1 cellular context compared by ENCODE assay signal in the genomic region with DNA sequence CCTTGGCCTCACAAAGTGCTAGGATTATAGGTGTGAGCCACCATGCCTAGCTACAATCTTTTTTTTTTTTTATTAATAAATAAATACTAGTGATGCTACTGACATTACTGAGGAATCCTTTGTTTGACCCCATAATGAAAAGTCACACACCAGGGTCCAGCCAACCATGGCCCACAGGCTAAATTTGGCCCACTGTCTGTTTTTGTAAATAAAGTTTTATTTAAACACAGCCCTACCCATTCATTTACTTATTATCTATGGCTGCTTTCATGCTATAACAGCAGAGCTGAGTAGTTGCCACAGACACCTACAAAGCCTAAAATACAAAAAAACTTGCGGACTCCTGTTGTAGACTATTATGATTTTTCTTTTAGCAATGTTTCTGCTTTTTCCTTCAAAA.
TF ChIP-seq lines count a peak whose summit lies in the region.

No MANE protein-coding gene starts in this region.

TF ChIP-seq in GM12878, 131 proteins besides CTCF, POLR2A, EP300 and RAD21:
- TF ChIP-seq, protein P1, sequence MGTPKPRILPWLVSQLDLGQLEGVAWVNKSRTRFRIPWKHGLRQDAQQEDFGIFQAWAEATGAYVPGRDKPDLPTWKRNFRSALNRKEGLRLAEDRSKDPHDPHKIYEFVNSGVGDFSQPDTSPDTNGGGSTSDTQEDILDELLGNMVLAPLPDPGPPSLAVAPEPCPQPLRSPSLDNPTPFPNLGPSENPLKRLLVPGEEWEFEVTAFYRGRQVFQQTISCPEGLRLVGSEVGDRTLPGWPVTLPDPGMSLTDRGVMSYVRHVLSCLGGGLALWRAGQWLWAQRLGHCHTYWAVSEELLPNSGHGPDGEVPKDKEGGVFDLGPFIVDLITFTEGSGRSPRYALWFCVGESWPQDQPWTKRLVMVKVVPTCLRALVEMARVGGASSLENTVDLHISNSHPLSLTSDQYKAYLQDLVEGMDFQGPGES (IDR thresholded peaks at IDR 0.05): no peak
- TF ChIP-seq, protein P2, sequence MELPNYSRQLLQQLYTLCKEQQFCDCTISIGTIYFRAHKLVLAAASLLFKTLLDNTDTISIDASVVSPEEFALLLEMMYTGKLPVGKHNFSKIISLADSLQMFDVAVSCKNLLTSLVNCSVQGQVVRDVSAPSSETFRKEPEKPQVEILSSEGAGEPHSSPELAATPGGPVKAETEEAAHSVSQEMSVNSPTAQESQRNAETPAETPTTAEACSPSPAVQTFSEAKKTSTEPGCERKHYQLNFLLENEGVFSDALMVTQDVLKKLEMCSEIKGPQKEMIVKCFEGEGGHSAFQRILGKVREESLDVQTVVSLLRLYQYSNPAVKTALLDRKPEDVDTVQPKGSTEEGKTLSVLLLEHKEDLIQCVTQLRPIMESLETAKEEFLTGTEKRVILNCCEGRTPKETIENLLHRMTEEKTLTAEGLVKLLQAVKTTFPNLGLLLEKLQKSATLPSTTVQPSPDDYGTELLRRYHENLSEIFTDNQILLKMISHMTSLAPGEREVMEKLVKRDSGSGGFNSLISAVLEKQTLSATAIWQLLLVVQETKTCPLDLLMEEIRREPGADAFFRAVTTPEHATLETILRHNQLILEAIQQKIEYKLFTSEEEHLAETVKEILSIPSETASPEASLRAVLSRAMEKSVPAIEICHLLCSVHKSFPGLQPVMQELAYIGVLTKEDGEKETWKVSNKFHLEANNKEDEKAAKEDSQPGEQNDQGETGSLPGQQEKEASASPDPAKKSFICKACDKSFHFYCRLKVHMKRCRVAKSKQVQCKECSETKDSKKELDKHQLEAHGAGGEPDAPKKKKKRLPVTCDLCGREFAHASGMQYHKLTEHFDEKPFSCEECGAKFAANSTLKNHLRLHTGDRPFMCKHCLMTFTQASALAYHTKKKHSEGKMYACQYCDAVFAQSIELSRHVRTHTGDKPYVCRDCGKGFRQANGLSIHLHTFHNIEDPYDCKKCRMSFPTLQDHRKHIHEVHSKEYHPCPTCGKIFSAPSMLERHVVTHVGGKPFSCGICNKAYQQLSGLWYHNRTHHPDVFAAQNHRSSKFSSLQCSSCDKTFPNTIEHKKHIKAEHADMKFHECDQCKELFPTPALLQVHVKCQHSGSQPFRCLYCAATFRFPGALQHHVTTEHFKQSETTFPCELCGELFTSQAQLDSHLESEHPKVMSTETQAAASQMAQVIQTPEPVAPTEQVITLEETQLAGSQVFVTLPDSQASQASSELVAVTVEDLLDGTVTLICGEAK (IDR thresholded peaks at IDR 0.05; ENCODE audit: borderline replicate concordance): peak; percentile 87
